ENCODE assay signal across 19 cellular contexts in genomic region chr22:45518580-45518991, GRCh38. TPM values are rescaled to one million over a fixed set of nuclear protein-coding genes. Genes with fewer than 3 reads are reported as not detected.
DNase-seq lines count a peak whose midpoint lies in the region; ATAC-seq and TF ChIP-seq lines count a peak whose summit lies in the region.
"Had no signal": no experiment of that assay in that cellular context is flagged by ENCODE, and none has a peak within 500 bp of the region (broad histone marks: within the 10 kb centered on the region; RNA-seq: fewer than 3 reads in every experiment).

No MANE protein-coding gene starts in this region.

- ATAC-seq in GM18873 (IDR thresholded peaks at IDR 0.05; ENCODE audit: low FRiP score, unreplicated experiment), result no peak

- H3K9me3 Mint-ChIP-seq in chondrocyte (ENCODE audit: low read depth) (no peaks in the 10 kb centered on the region), neural progenitor cell (no peaks in the 10 kb centered on the region)
- H3K9me3 Mint-ChIP-seq: activated naive CD4-positive, alpha-beta T cell treated with anti-CD3 and anti-CD28 coated beads, Interleukin-2, amount 50 U/mL, for 24 hours; central memory CD8-positive, alpha-beta T cell had no signal

- H3K27me3 ChIP-seq in NT2/D1 (ENCODE audit: insufficient read depth, insufficient read length) (no peaks in the 10 kb centered on the region), neural progenitor cell (no peaks in the 10 kb centered on the region), WERI-Rb-1 (ENCODE audit: insufficient read depth, low read depth, severe bottlenecking) (no peaks in the 10 kb centered on the region)

- H3K27me3 Mint-ChIP-seq in chondrocyte (ENCODE audit: low read depth) (no peaks in the 10 kb centered on the region), neural progenitor cell (ENCODE audit: insufficient read depth, low read depth) (peaks cover 18% of the 10 kb centered on the region)
- H3K27me3 Mint-ChIP-seq: activated naive CD4-positive, alpha-beta T cell treated with anti-CD3 and anti-CD28 coated beads, Interleukin-2, amount 50 U/mL, for 24 hours had no signal

- H3K36me3 Mint-ChIP-seq in chondrocyte (ENCODE audit: low read depth) (peaks cover 8% of the 10 kb centered on the region), neural progenitor cell (peaks cover 2% of the 10 kb centered on the region)
- H3K36me3 Mint-ChIP-seq: activated naive CD4-positive, alpha-beta T cell treated with anti-CD3 and anti-CD28 coated beads, Interleukin-2, amount 50 U/mL, for 24 hours had no signal

- H3K36me3 ChIP-seq in NT2/D1 (ENCODE audit: insufficient read depth, insufficient read length, low read length), result peaks cover 68% of the 10 kb centered on the region
- no peaks in the 10 kb centered on the region for H3K36me3 ChIP-seq in neural progenitor cell
- peaks cover 38% of the 10 kb centered on the region for H3K36me3 ChIP-seq in WERI-Rb-1

- H3K4me1 Mint-ChIP-seq in chondrocyte (ENCODE audit: low read depth) (peaks cover 42% of the 10 kb centered on the region), neural progenitor cell (peaks cover 25% of the 10 kb centered on the region)
- H3K4me1 Mint-ChIP-seq: activated naive CD4-positive, alpha-beta T cell treated with anti-CD3 and anti-CD28 coated beads, Interleukin-2, amount 50 U/mL, for 24 hours; central memory CD8-positive, alpha-beta T cell had no signal

- peaks cover 55% of the 10 kb centered on the region for H4K20me1 ChIP-seq in neural progenitor cell (ENCODE audit: low read depth)

- peak overlapping the region; percentile 50 for H3K9ac ChIP-seq in NT2/D1 (ENCODE audit: insufficient read length, low read depth)
- no peak overlapping the region for H3K9ac ChIP-seq in neural progenitor cell

- H3K9me3 ChIP-seq in NT2/D1 (ENCODE audit: insufficient read depth, low read length), result no peaks in the 10 kb centered on the region
- no peaks in the 10 kb centered on the region for H3K9me3 ChIP-seq in neural progenitor cell (ENCODE audit: low read depth)
- H3K9me3 ChIP-seq in WERI-Rb-1 (ENCODE audit: severe bottlenecking), result no peaks in the 10 kb centered on the region

- peaks cover 48% of the 10 kb centered on the region for H3K79me2 ChIP-seq in neural progenitor cell (ENCODE audit: low read depth)

- peak; percentile 43 for DNase-seq in AG08395 (ENCODE audit: low spot score)
- no peak for DNase-seq in NT2/D1 (ENCODE audit: low read depth, low spot score)
- no peak for DNase-seq in chondrocyte (ENCODE audit: low spot score)
- DNase-seq in neural progenitor cell (ENCODE audit: low spot score), result no peak
- DNase-seq in NCI-H1092 (lab: John Stamatoyannopoulos, UW), result no peak
- no peak for DNase-seq in WERI-Rb-1
- DNase-seq in activated naive CD4-positive, alpha-beta T cell treated with Interleukin-2 at 50 U/mL for 16 hours, result no peak
- DNase-seq: activated CD4-positive, alpha-beta T cell treated with anti-CD3 and anti-CD28 coated beads for 4 hours; activated T-cell treated with anti-CD3 and anti-CD28 coated beads for 4 hours; Calu3; foreskin melanocyte; GDM1; NCI-H187 treated with DMSO at 0.1 percent for 48 hours; NCI-H526 had no signal

- H3K27ac ChIP-seq in neural progenitor cell (no peak overlapping the region), WERI-Rb-1 (no peak overlapping the region)
- H3K27ac ChIP-seq: HL-60 had no signal

- H3F3A ChIP-seq in neural progenitor cell (ENCODE audit: low read depth), result no peaks in the 10 kb centered on the region

- peak overlapping the region; percentile 92 for H3K27ac Mint-ChIP-seq in chondrocyte (ENCODE audit: unreplicated experiment)
- H3K27ac Mint-ChIP-seq in neural progenitor cell, result peak overlapping the region; percentile 46
- H3K27ac Mint-ChIP-seq: activated naive CD4-positive, alpha-beta T cell treated with anti-CD3 and anti-CD28 coated beads, Interleukin-2, amount 50 U/mL, for 24 hours had no signal

- peaks cover 31% of the 10 kb centered on the region for H3K4me1 ChIP-seq in NT2/D1 (ENCODE audit: insufficient read depth, insufficient read length)
- H3K4me1 ChIP-seq in neural progenitor cell, result peaks cover 30% of the 10 kb centered on the region

- TF ChIP-seq CTCF in chondrocyte (IDR thresholded peaks at IDR 0.05) (no peak), neural progenitor cell (IDR thresholded peaks at IDR 0.05) (no peak), WERI-Rb-1 (IDR thresholded peaks at IDR 0.05; ENCODE audit: low read depth, low read length) (no peak)

- H3K4me3 Mint-ChIP-seq in chondrocyte (ENCODE audit: unreplicated experiment) (peak overlapping the region; percentile 36), neural progenitor cell (peak overlapping the region; percentile 43)
- H3K4me3 Mint-ChIP-seq: activated naive CD4-positive, alpha-beta T cell treated with anti-CD3 and anti-CD28 coated beads, Interleukin-2, amount 50 U/mL, for 24 hours; central memory CD8-positive, alpha-beta T cell had no signal

- H3K4me2 ChIP-seq in neural progenitor cell, result no peak overlapping the region

- H3K4me3 ChIP-seq in NT2/D1 (ENCODE audit: insufficient read length, low read depth) (no peak overlapping the region), neural progenitor cell (no peak overlapping the region), WERI-Rb-1 (ENCODE audit: low read depth, low read length) (no peak overlapping the region)

- no peak overlapping the region for H2AFZ ChIP-seq in neural progenitor cell (replicated peaks)

RNA-seq across cellular contexts. Expression of gene FBLN1, which starts 15.9 kb away (rescaled TPM):
- total RNA-seq in chondrocyte (127 to 186 TPM (median 183 TPM) in 3 replicates), neural progenitor cell (ENCODE audit: low replicate concordance) (84.3 and 163 TPM in 2 replicates)
- total RNA-seq: T-helper 2 cell treated with Interferon-gamma antibody and Interleukin-4, amounts not matched to agents 100 ng/mL and 5 ng/mL, for 36 hours had no signal
